ENCODE assay signal across 2 cellular contexts in the genomic region with DNA sequence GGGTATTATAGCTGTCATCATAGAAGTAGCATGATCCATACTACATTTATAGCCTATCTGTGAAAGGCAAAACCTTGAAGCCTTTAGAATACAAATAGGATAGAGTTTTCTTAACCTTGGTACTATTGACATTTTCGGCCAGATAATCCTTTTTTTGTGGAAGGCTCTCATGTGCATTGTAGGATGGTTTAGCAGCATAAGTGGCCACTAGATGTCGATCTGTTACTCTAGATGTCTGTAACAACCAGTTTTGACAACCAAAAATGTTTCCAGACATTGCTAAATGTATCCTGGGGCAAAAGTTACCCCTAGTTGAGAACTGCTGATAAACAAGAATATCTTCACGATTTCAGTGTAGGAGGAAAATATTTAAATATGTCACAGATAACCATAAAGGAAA.
TF ChIP-seq lines count a peak whose summit lies in the region.

No MANE protein-coding gene starts in this region.

TF ChIP-seq in GM23338, 12 proteins besides CTCF, POLR2A, EP300 and RAD21 (continued from another document):
- TF ChIP-seq, protein P1, sequence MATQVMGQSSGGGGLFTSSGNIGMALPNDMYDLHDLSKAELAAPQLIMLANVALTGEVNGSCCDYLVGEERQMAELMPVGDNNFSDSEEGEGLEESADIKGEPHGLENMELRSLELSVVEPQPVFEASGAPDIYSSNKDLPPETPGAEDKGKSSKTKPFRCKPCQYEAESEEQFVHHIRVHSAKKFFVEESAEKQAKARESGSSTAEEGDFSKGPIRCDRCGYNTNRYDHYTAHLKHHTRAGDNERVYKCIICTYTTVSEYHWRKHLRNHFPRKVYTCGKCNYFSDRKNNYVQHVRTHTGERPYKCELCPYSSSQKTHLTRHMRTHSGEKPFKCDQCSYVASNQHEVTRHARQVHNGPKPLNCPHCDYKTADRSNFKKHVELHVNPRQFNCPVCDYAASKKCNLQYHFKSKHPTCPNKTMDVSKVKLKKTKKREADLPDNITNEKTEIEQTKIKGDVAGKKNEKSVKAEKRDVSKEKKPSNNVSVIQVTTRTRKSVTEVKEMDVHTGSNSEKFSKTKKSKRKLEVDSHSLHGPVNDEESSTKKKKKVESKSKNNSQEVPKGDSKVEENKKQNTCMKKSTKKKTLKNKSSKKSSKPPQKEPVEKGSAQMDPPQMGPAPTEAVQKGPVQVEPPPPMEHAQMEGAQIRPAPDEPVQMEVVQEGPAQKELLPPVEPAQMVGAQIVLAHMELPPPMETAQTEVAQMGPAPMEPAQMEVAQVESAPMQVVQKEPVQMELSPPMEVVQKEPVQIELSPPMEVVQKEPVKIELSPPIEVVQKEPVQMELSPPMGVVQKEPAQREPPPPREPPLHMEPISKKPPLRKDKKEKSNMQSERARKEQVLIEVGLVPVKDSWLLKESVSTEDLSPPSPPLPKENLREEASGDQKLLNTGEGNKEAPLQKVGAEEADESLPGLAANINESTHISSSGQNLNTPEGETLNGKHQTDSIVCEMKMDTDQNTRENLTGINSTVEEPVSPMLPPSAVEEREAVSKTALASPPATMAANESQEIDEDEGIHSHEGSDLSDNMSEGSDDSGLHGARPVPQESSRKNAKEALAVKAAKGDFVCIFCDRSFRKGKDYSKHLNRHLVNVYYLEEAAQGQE (IDR thresholded peaks at IDR 0.05; ENCODE audit: unreplicated experiment) = no peak
- TF ChIP-seq ZNF114 (CRISPR knock-in tag; IDR thresholded peaks at IDR 0.05) (no peak), NANOG (IDR thresholded peaks at IDR 0.05; ENCODE audit: borderline replicate concordance) (no peak), ZNF331 (CRISPR knock-in tag; IDR thresholded peaks at IDR 0.05; ENCODE audit: low read depth) (no peak), EZH2phosphoT487 (IDR thresholded peaks at IDR 0.05; ENCODE audit: unreplicated experiment) (no peak)
- TF ChIP-seq, protein P2, sequence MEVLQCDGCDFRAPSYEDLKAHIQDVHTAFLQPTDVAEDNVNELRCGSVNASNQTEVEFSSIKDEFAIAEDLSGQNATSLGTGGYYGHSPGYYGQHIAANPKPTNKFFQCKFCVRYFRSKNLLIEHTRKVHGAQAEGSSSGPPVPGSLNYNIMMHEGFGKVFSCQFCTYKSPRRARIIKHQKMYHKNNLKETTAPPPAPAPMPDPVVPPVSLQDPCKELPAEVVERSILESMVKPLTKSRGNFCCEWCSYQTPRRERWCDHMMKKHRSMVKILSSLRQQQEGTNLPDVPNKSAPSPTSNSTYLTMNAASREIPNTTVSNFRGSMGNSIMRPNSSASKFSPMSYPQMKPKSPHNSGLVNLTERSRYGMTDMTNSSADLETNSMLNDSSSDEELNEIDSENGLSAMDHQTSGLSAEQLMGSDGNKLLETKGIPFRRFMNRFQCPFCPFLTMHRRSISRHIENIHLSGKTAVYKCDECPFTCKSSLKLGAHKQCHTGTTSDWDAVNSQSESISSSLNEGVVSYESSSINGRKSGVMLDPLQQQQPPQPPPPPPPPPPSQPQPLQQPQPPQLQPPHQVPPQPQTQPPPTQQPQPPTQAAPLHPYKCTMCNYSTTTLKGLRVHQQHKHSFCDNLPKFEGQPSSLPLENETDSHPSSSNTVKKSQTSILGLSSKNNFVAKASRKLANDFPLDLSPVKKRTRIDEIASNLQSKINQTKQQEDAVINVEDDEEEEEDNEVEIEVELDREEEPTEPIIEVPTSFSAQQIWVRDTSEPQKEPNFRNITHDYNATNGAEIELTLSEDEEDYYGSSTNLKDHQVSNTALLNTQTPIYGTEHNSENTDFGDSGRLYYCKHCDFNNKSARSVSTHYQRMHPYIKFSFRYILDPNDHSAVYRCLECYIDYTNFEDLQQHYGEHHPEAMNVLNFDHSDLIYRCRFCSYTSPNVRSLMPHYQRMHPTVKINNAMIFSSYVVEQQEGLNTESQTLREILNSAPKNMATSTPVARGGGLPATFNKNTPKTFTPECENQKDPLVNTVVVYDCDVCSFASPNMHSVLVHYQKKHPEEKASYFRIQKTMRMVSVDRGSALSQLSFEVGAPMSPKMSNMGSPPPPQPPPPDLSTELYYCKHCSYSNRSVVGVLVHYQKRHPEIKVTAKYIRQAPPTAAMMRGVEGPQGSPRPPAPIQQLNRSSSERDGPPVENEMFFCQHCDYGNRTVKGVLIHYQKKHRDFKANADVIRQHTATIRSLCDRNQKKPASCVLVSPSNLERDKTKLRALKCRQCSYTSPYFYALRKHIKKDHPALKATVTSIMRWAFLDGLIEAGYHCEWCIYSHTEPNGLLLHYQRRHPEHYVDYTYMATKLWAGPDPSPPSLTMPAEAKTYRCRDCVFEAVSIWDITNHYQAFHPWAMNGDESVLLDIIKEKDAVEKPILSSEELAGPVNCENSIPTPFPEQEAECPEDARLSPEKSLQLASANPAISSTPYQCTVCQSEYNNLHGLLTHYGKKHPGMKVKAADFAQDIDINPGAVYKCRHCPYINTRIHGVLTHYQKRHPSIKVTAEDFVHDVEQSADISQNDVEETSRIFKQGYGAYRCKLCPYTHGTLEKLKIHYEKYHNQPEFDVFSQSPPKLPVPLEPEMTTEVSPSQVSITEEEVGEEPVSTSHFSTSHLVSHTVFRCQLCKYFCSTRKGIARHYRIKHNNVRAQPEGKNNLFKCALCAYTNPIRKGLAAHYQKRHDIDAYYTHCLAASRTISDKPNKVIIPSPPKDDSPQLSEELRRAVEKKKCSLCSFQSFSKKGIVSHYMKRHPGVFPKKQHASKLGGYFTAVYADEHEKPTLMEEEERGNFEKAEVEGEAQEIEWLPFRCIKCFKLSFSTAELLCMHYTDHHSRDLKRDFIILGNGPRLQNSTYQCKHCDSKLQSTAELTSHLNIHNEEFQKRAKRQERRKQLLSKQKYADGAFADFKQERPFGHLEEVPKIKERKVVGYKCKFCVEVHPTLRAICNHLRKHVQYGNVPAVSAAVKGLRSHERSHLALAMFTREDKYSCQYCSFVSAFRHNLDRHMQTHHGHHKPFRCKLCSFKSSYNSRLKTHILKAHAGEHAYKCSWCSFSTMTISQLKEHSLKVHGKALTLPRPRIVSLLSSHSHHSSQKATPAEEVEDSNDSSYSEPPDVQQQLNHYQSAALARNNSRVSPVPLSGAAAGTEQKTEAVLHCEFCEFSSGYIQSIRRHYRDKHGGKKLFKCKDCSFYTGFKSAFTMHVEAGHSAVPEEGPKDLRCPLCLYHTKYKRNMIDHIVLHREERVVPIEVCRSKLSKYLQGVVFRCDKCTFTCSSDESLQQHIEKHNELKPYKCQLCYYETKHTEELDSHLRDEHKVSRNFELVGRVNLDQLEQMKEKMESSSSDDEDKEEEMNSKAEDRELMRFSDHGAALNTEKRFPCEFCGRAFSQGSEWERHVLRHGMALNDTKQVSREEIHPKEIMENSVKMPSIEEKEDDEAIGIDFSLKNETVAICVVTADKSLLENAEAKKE (CRISPR knock-in tag; IDR thresholded peaks at IDR 0.05) = no peak
TF ChIP-seq in GM23338: peak in this region for 0.

TF ChIP-seq in SK-N-SH treated with all-trans-retinoic acid at 6 μM for 48 hours, 23 proteins besides CTCF, POLR2A, EP300 and RAD21 (continued from another document):
- TF ChIP-seq, protein P3, sequence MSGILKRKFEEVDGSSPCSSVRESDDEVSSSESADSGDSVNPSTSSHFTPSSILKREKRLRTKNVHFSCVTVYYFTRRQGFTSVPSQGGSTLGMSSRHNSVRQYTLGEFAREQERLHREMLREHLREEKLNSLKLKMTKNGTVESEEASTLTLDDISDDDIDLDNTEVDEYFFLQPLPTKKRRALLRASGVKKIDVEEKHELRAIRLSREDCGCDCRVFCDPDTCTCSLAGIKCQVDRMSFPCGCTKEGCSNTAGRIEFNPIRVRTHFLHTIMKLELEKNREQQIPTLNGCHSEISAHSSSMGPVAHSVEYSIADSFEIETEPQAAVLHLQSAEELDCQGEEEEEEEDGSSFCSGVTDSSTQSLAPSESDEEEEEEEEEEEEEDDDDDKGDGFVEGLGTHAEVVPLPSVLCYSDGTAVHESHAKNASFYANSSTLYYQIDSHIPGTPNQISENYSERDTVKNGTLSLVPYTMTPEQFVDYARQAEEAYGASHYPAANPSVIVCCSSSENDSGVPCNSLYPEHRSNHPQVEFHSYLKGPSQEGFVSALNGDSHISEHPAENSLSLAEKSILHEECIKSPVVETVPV (CRISPR knock-in tag; IDR thresholded peaks at IDR 0.05) = no peak
- no peak for TF ChIP-seq TCF4 (CRISPR knock-in tag; IDR thresholded peaks at IDR 0.05; ENCODE audit: borderline replicate concordance)
- TF ChIP-seq TOX (CRISPR knock-in tag; IDR thresholded peaks at IDR 0.05; ENCODE audit: borderline replicate concordance) = no peak
- no peak for TF ChIP-seq ARNTL (CRISPR knock-in tag; IDR thresholded peaks at IDR 0.05; ENCODE audit: borderline replicate concordance, low read depth)
- TF ChIP-seq, protein P4, sequence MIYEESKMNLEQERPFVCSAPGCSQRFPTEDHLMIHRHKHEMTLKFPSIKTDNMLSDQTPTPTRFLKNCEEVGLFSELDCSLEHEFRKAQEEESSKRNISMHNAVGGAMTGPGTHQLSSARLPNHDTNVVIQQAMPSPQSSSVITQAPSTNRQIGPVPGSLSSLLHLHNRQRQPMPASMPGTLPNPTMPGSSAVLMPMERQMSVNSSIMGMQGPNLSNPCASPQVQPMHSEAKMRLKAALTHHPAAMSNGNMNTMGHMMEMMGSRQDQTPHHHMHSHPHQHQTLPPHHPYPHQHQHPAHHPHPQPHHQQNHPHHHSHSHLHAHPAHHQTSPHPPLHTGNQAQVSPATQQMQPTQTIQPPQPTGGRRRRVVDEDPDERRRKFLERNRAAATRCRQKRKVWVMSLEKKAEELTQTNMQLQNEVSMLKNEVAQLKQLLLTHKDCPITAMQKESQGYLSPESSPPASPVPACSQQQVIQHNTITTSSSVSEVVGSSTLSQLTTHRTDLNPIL (CRISPR knock-in tag; IDR thresholded peaks at IDR 0.05; ENCODE audit: low read depth) = no peak
- TF ChIP-seq PPARA (CRISPR knock-in tag; IDR thresholded peaks at IDR 0.05; ENCODE audit: borderline replicate concordance) = no peak
- TF ChIP-seq ZNF70 (CRISPR knock-in tag; IDR thresholded peaks at IDR 0.05) = no peak
